Comparison of ENCODE assay signal across 12 cellular contexts in genomic region chr22:28857288-28857687, GRCh38. TPM values are rescaled to one million over a fixed set of nuclear protein-coding genes. Genes with fewer than 3 reads are reported as not detected.
DNase-seq lines count a peak whose midpoint lies in the region; TF ChIP-seq lines count a peak whose summit lies in the region.
"Had no signal": no experiment of that assay in that cellular context is flagged by ENCODE, and none has a peak within 500 bp of the region (broad histone marks: within the 10 kb centered on the region; RNA-seq: fewer than 3 reads in every experiment).

No MANE protein-coding gene starts in this region.

- no peak for TF ChIP-seq CTCF in retinal pigment epithelial cell (conservative IDR thresholded peaks at IDR 0.05; ENCODE audit: low read depth, low read length)

- no peak overlapping the region for H3K4me3 ChIP-seq in retinal pigment epithelial cell (ENCODE audit: low read length)
- H3K4me3 ChIP-seq: BLaER1, GM23248 had no signal

- DNase-seq in M059J (ENCODE audit: low read depth) (peak; percentile 7), myocyte (ENCODE audit: low read depth) (peak; percentile 50), retinal pigment epithelial cell (ENCODE audit: low read depth) (peak; percentile 8), hypothalamus (lab: John Stamatoyannopoulos, UW) (no peak), mesenteric fat pad (ENCODE audit: low spot score) (no peak), iPS-NIHi11 (ENCODE audit: low spot score) (no peak), NCI-H1105 treated with DMSO at 0.1 percent for 48 hours (lab: John Stamatoyannopoulos, UW) (no peak)
- DNase-seq: AML-193; Caco-2; CD8-positive, alpha-beta memory T cell; GM23248 had no signal

RNA-seq across cellular contexts. Expression of gene ZNRF3, which starts 26.1 kb away (rescaled TPM):
- 2.5 and 5.1 TPM in 2 replicates for total RNA-seq in M059J (2014; rRNA removed; shearing (Covaris generic))
- total RNA-seq in myocyte: 12.3 and 13.9 TPM in 2 replicates
- polyA plus RNA-seq in myocyte (2012): 3.8 TPM
- total RNA-seq in mesenteric fat pad: 12.1 TPM

RNA-seq across cellular contexts. Expression of gene XBP1, which starts 56.9 kb away (rescaled TPM):
- 170 and 177 TPM in 2 replicates for total RNA-seq in M059J (2014; rRNA removed; shearing (Covaris generic))
- total RNA-seq in myocyte: 166 and 224 TPM in 2 replicates
- polyA plus RNA-seq in myocyte (2012): 176 TPM
- total RNA-seq in mesenteric fat pad: 180 TPM

Comparison
In these comparisons a context has a peak if more than half of its experiments do, and no peak if none do; other contexts are left out.
1. DNase-seq: peak in M059J (single experiment), myocyte (single experiment) and retinal pigment epithelial cell (single experiment); none in hypothalamus (0 of 51), mesenteric fat pad (single experiment), iPS-NIHi11 (single experiment) and NCI-H1105 treated with DMSO at 0.1 percent for 48 hours (single experiment).